25 cellular contexts compared by ENCODE assay signal in the genomic region with DNA sequence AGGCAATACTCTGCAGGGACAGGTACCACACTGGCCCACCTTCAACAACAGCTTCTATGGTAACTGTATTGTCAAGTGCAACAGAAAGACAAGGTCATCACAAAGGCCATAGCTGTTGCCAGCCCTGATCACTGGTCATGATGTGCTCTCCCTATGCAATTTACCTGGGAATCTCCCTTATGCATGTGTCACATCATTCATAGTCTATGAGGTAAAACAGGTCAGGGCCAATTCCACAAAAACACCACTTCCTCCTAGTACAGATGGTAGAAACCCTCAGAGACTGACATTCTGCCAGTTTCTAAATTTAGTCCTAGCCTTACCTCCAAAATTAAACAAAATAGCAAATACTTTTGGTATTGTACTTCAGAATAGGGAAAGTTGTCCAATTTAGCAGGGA.
DNase-seq lines count a peak whose midpoint lies in the region; ATAC-seq, FAIRE-seq and TF ChIP-seq lines count a peak whose summit lies in the region.
"Had no signal": no experiment of that assay in that cellular context is flagged by ENCODE, and none has a peak within 500 bp of the region (broad histone marks: within the 10 kb centered on the region; RNA-seq: fewer than 3 reads in every experiment).

No MANE protein-coding gene starts in this region.

- peak; percentile 45 for ATAC-seq in activated CD8-positive, alpha-beta T cell treated with anti-CD3 and anti-CD28 coated beads for 36 hours
- peak; percentile 84 for ATAC-seq in foreskin keratinocyte
- ATAC-seq in stimulated activated effector memory CD8-positive, alpha-beta T cell treated with anti-CD3 and anti-CD28 coated beads, Interleukin-12 subunit alpha, Interleukin-12 subunit beta, amount 100 ng/mL, for 72 hours, result peak; percentile 64
- ATAC-seq: HCT116, psoas muscle had no signal

- H3K4me1 ChIP-seq in foreskin keratinocyte (no peaks in the 10 kb centered on the region), small intestine (ENCODE audit: control insufficient read depth in 2 of 2, insufficient read depth in 1 of 2, low read depth in 1 of 2, low read length in 1 of 2) (no peaks in the 10 kb centered on the region)
- H3K4me1 ChIP-seq: psoas muscle had no signal

- H3K36me3 ChIP-seq in small intestine (ENCODE audit: control insufficient read depth in 2 of 2, insufficient read depth in 2 of 2, low read length in 2 of 2), result no peaks in the 10 kb centered on the region
- H3K36me3 ChIP-seq: uterus had no signal

- H3K9me3 Mint-ChIP-seq in activated CD8-positive, alpha-beta T cell treated with anti-CD3 and anti-CD28 coated beads for 36 hours, result no peaks in the 10 kb centered on the region
- H3K9me3 Mint-ChIP-seq in stimulated activated effector memory CD8-positive, alpha-beta T cell treated with anti-CD3 and anti-CD28 coated beads, Interleukin-12 subunit alpha, Interleukin-12 subunit beta, amount 100 ng/mL, for 72 hours, result no peaks in the 10 kb centered on the region
- H3K9me3 Mint-ChIP-seq: activated CD4-positive, alpha-beta T cell treated with anti-CD3 and anti-CD28 coated beads, Interleukin-2, amount 10 ng/mL, durations not matched to agents 24 days and 14 days; neural crest cell had no signal

- intact Hi-C loops in activated CD8-positive, alpha-beta T cell treated with anti-CD3 and anti-CD28 coated beads for 36 hours (cut with micrococcal nuclease), result no loop called here

- no peak overlapping the region for H3K4me3 Mint-ChIP-seq in activated CD8-positive, alpha-beta T cell treated with anti-CD3 and anti-CD28 coated beads for 36 hours
- no peak overlapping the region for H3K4me3 Mint-ChIP-seq in stimulated activated effector memory CD8-positive, alpha-beta T cell treated with anti-CD3 and anti-CD28 coated beads, Interleukin-12 subunit alpha, Interleukin-12 subunit beta, amount 100 ng/mL, for 72 hours
- H3K4me3 Mint-ChIP-seq: activated CD4-positive, alpha-beta T cell treated with anti-CD3 and anti-CD28 coated beads, Interleukin-2, amount 10 ng/mL, durations not matched to agents 24 days and 14 days; endodermal cell; neural crest cell had no signal

- no peaks in the 10 kb centered on the region for H3K36me3 Mint-ChIP-seq in activated CD8-positive, alpha-beta T cell treated with anti-CD3 and anti-CD28 coated beads for 36 hours (ENCODE audit: low read depth)
- H3K36me3 Mint-ChIP-seq in stimulated activated effector memory CD8-positive, alpha-beta T cell treated with anti-CD3 and anti-CD28 coated beads, Interleukin-12 subunit alpha, Interleukin-12 subunit beta, amount 100 ng/mL, for 72 hours, result no peaks in the 10 kb centered on the region

- peaks cover 3% of the 10 kb centered on the region for H3K27me3 ChIP-seq in foreskin keratinocyte
- H3K27me3 ChIP-seq in small intestine (ENCODE audit: control insufficient read depth in 2 of 2, insufficient read depth in 2 of 2, low read length in 2 of 2), result no peaks in the 10 kb centered on the region
- H3K27me3 ChIP-seq: hepatocyte, uterus had no signal

- CTCF ChIA-PET in activated CD8-positive, alpha-beta T cell treated with anti-CD3 and anti-CD28 coated beads for 36 hours (lab: Charles Lee), result interaction anchor here (1.1 kb wide), 1 partner anchor 9 kb away, joined by 3 read pairs; no protein-coding TSS in a partner anchor

- no peaks in the 10 kb centered on the region for H3K9me3 ChIP-seq in small intestine (ENCODE audit: control insufficient read depth, low read depth)
- H3K9me3 ChIP-seq: psoas muscle, uterus had no signal

- H3K4me3 ChIP-seq in small intestine (ENCODE audit: low read depth in 1 of 2, low read length in 2 of 2), result no peak overlapping the region
- H3K4me3 ChIP-seq: hepatocyte, psoas muscle, smooth muscle cell, uterus had no signal

- no peak for FAIRE-seq in small intestine (lab: Jason Lieb, UNC)
- FAIRE-seq: A204.1, GM12892, kidney had no signal

- no peak for TF ChIP-seq CTCF in activated CD8-positive, alpha-beta T cell treated with anti-CD3 and anti-CD28 coated beads for 36 hours (IDR thresholded peaks at IDR 0.05)
- TF ChIP-seq CTCF in foreskin keratinocyte (conservative IDR thresholded peaks at IDR 0.05), result no peak

- H3K27me3 Mint-ChIP-seq in activated CD8-positive, alpha-beta T cell treated with anti-CD3 and anti-CD28 coated beads for 36 hours, result no peaks in the 10 kb centered on the region

- POLR2A ChIA-PET in activated CD8-positive, alpha-beta T cell treated with anti-CD3 and anti-CD28 coated beads for 36 hours (lab: Charles Lee), result no interaction called here

- peaks cover 4% of the 10 kb centered on the region for H3K4me1 Mint-ChIP-seq in activated CD8-positive, alpha-beta T cell treated with anti-CD3 and anti-CD28 coated beads for 36 hours (ENCODE audit: low read depth)
- H3K4me1 Mint-ChIP-seq in stimulated activated effector memory CD8-positive, alpha-beta T cell treated with anti-CD3 and anti-CD28 coated beads, Interleukin-12 subunit alpha, Interleukin-12 subunit beta, amount 100 ng/mL, for 72 hours, result no peaks in the 10 kb centered on the region

- no peak overlapping the region for H3K27ac Mint-ChIP-seq in activated CD8-positive, alpha-beta T cell treated with anti-CD3 and anti-CD28 coated beads for 36 hours
- H3K27ac Mint-ChIP-seq in stimulated activated effector memory CD8-positive, alpha-beta T cell treated with anti-CD3 and anti-CD28 coated beads, Interleukin-12 subunit alpha, Interleukin-12 subunit beta, amount 100 ng/mL, for 72 hours, result no peak overlapping the region
- H3K27ac Mint-ChIP-seq: activated CD4-positive, alpha-beta T cell treated with anti-CD3 and anti-CD28 coated beads, Interleukin-2, amount 10 ng/mL, durations not matched to agents 24 days and 14 days; endodermal cell had no signal

- no peak overlapping the region for H3K27ac ChIP-seq in foreskin keratinocyte
- no peak overlapping the region for H3K27ac ChIP-seq in small intestine (ENCODE audit: low read depth in 1 of 2, low read length in 1 of 2)
- H3K27ac ChIP-seq: hepatocyte, psoas muscle, uterus had no signal

- DNase-seq in NCI-H446 treated with DMSO at 0.1 percent for 48 hours (lab: John Stamatoyannopoulos, UW), result peak; percentile 34
- DNase-seq in NCI-H446 (lab: John Stamatoyannopoulos, UW), result no peak
- no peak for DNase-seq in activated CD8-positive, alpha-beta T cell treated with anti-CD3 and anti-CD28 coated beads for 36 hours
- DNase-seq in foreskin keratinocyte, result peak in 1 of 2 donors; percentile 68
- no peak for DNase-seq in stimulated activated effector memory CD8-positive, alpha-beta T cell treated with anti-CD3 and anti-CD28 coated beads, Interleukin-12 subunit alpha, Interleukin-12 subunit beta, amount 100 ng/mL, for 72 hours (ENCODE audit: low spot score in 2 of 2)
- DNase-seq in small intestine, result no peak
- DNase-seq in activated effector memory CD4-positive, alpha-beta T cell treated with Interleukin-2 at 50 U/mL for 16 hours, result no peak
- no peak for DNase-seq in hypothalamus (lab: John Stamatoyannopoulos, UW)
- DNase-seq: activated CD4-positive, alpha-beta T cell treated with anti-CD3 and anti-CD28 coated beads, Interleukin-2, amount 10 ng/mL, durations not matched to agents 24 days and 14 days; activated CD8-positive, alpha-beta memory T cell treated with anti-CD3 and anti-CD28 coated beads, Interleukin-2, amount 50 U/mL, for 4 hours; anterior cingulate cortex; endodermal cell; kidney; NCI-H1048; NCI-H1930; NCI-H510A treated with DMSO at 0.1 percent for 48 hours; psoas muscle; stimulated activated CD4-positive, alpha-beta T cell treated with anti-CD3 and anti-CD28 coated beads, Interleukin-4, amount 100 ng/mL, for 24 hours; uterus had no signal
